15 cellular contexts compared by ENCODE assay signal in genomic region chr2:134392689-134393476, GRCh38.
DNase-seq lines count a peak whose midpoint lies in the region; ATAC-seq and TF ChIP-seq lines count a peak whose summit lies in the region.
"Had no signal": no experiment of that assay in that cellular context is flagged by ENCODE, and none has a peak within 500 bp of the region (broad histone marks: within the 10 kb centered on the region; RNA-seq: fewer than 3 reads in every experiment).

No MANE protein-coding gene starts in this region.

- H3K27ac Mint-ChIP-seq in stimulated activated memory B cell treated with anti-CD40 and anti-IgM and Interleukin-4, amounts not matched to agents 10 μg/mL and 1 μg/mL and 100 μg/mL, for 72 hours, result peak overlapping the region; percentile 59
- H3K27ac Mint-ChIP-seq in CD8-positive, alpha-beta T cell, result no peak overlapping the region
- H3K27ac Mint-ChIP-seq: activated CD4-positive, alpha-beta memory T cell treated with anti-CD3 and anti-CD28 coated beads, Interleukin-2, amount 10 ng/mL, durations not matched to agents 7 days and 5 days; T-helper 1 cell treated with Interleukin-12 subunit alpha and Interleukin-12 subunit beta and Interleukin-4 antibody, amounts not matched to agents 30 μg/mL and 1 μg/mL, for 36 hours had no signal

- DNase-seq in NCI-H1417 treated with DMSO at 0.1 percent for 48 hours (lab: John Stamatoyannopoulos, UW) (peak; percentile 29), NCI-H1417 (lab: John Stamatoyannopoulos, UW) (no peak), ascending aorta (ENCODE audit: low spot score in 2 of 2) (no peak), left ventricle myocardium superior (no peak), AG08395 (ENCODE audit: low spot score) (no peak), esophagus muscularis mucosa (ENCODE audit: extremely low spot score) (no peak)
- no peak for DNase-seq in CD8-positive, alpha-beta T cell
- DNase-seq: activated CD4-positive, alpha-beta memory T cell treated with anti-CD3 and anti-CD28 coated beads, Interleukin-2, amount 10 ng/mL, durations not matched to agents 7 days and 5 days; activated naive CD4-positive, alpha-beta T cell; colonic mucosa; NCI-H1930; spleen had no signal

- TF ChIP-seq POLR2A in esophagus muscularis mucosa (IDR thresholded peaks at IDR 0.05; ENCODE audit: low read depth), result no peak

- TF ChIP-seq CTCF in ascending aorta (IDR thresholded peaks at IDR 0.05) (no peak), esophagus muscularis mucosa (IDR thresholded peaks at IDR 0.05) (no peak)
- TF ChIP-seq CTCF in CD8-positive, alpha-beta T cell (IDR thresholded peaks at IDR 0.05), result no peak

- WGBS in esophagus muscularis mucosa, result 78% methylated on average over 6 of the region's 6 CpGs

- CTCF ChIA-PET in CD8-positive, alpha-beta T cell (lab: Charles Lee), result interaction anchor here (1.0 kb wide), 2 partner anchors 274 kb away, joined by 3 read pairs; no protein-coding TSS in a partner anchor

- H3K9me3 ChIP-seq in ascending aorta (no peaks in the 10 kb centered on the region), esophagus muscularis mucosa (no peaks in the 10 kb centered on the region)
- H3K9me3 ChIP-seq in CD8-positive, alpha-beta T cell (ENCODE audit: low read length), result no peaks in the 10 kb centered on the region
- H3K9me3 ChIP-seq: colonic mucosa, spleen had no signal

- H3K4me1 Mint-ChIP-seq in stimulated activated memory B cell treated with anti-CD40 and anti-IgM and Interleukin-4, amounts not matched to agents 10 μg/mL and 1 μg/mL and 100 μg/mL, for 72 hours, result peaks cover 21% of the 10 kb centered on the region
- H3K4me1 Mint-ChIP-seq in CD8-positive, alpha-beta T cell (ENCODE audit: low read depth), result peaks cover 13% of the 10 kb centered on the region

- POLR2A ChIA-PET in CD8-positive, alpha-beta T cell (lab: Charles Lee), result no interaction called here

- peak overlapping the region; percentile 50 to 73 for H3K27ac ChIP-seq in ascending aorta
- no peak overlapping the region for H3K27ac ChIP-seq in CD8-positive, alpha-beta T cell (ENCODE audit: low read depth, low read length)
- no peak overlapping the region for H3K27ac ChIP-seq in esophagus muscularis mucosa (replicated peaks in 1 of 4)
- H3K27ac ChIP-seq: spleen had no signal

- H3K27me3 Mint-ChIP-seq in stimulated activated memory B cell treated with anti-CD40 and anti-IgM and Interleukin-4, amounts not matched to agents 10 μg/mL and 1 μg/mL and 100 μg/mL, for 72 hours, result no peaks in the 10 kb centered on the region
- no peaks in the 10 kb centered on the region for H3K27me3 Mint-ChIP-seq in CD8-positive, alpha-beta T cell (ENCODE audit: low read depth)
- H3K27me3 Mint-ChIP-seq: activated CD4-positive, alpha-beta memory T cell treated with anti-CD3 and anti-CD28 coated beads, Interleukin-2, amount 10 ng/mL, durations not matched to agents 7 days and 5 days; natural killer cell treated with Interleukin-12 subunit alpha and Interleukin-12 subunit beta and Interleukin-15 and Interleukin-18, amount 100 ng/mL, for 72 hours had no signal

- peaks cover 21% of the 10 kb centered on the region for H3K36me3 Mint-ChIP-seq in stimulated activated memory B cell treated with anti-CD40 and anti-IgM and Interleukin-4, amounts not matched to agents 10 μg/mL and 1 μg/mL and 100 μg/mL, for 72 hours
- H3K36me3 Mint-ChIP-seq in CD8-positive, alpha-beta T cell, result peaks cover 26% of the 10 kb centered on the region
- H3K36me3 Mint-ChIP-seq: natural killer cell treated with Interleukin-12 subunit alpha and Interleukin-12 subunit beta and Interleukin-15 and Interleukin-18, amount 100 ng/mL, for 72 hours had no signal

- intact Hi-C loops in ascending aorta (cut with DNase I), result no loop called here
- intact Hi-C loops in left ventricle myocardium superior (cut with micrococcal nuclease), result no loop called here
- intact Hi-C loops in CD8-positive, alpha-beta T cell (cut with DNase I, micrococcal nuclease), result no loop called here
- intact Hi-C loops in esophagus muscularis mucosa (cut with DNase I), result no loop called here

- no peak overlapping the region for H3K4me3 Mint-ChIP-seq in stimulated activated memory B cell treated with anti-CD40 and anti-IgM and Interleukin-4, amounts not matched to agents 10 μg/mL and 1 μg/mL and 100 μg/mL, for 72 hours
- H3K4me3 Mint-ChIP-seq in CD8-positive, alpha-beta T cell, result no peak overlapping the region
- H3K4me3 Mint-ChIP-seq: activated CD4-positive, alpha-beta memory T cell treated with anti-CD3 and anti-CD28 coated beads, Interleukin-2, amount 10 ng/mL, durations not matched to agents 7 days and 5 days; natural killer cell treated with Interleukin-12 subunit alpha and Interleukin-12 subunit beta and Interleukin-15 and Interleukin-18, amount 100 ng/mL, for 72 hours; T-helper 1 cell treated with Interleukin-12 subunit alpha and Interleukin-12 subunit beta and Interleukin-4 antibody, amounts not matched to agents 30 μg/mL and 1 μg/mL, for 36 hours had no signal

- H3K9me3 Mint-ChIP-seq in stimulated activated memory B cell treated with anti-CD40 and anti-IgM and Interleukin-4, amounts not matched to agents 10 μg/mL and 1 μg/mL and 100 μg/mL, for 72 hours, result no peaks in the 10 kb centered on the region
- no peaks in the 10 kb centered on the region for H3K9me3 Mint-ChIP-seq in CD8-positive, alpha-beta T cell
- H3K9me3 Mint-ChIP-seq: activated CD4-positive, alpha-beta memory T cell treated with anti-CD3 and anti-CD28 coated beads, Interleukin-2, amount 10 ng/mL, durations not matched to agents 7 days and 5 days; natural killer cell treated with Interleukin-12 subunit alpha and Interleukin-12 subunit beta and Interleukin-15 and Interleukin-18, amount 100 ng/mL, for 72 hours; T-helper 1 cell treated with Interleukin-12 subunit alpha and Interleukin-12 subunit beta and Interleukin-4 antibody, amounts not matched to agents 30 μg/mL and 1 μg/mL, for 36 hours had no signal

- H3K36me3 ChIP-seq in ascending aorta (no peaks in the 10 kb centered on the region), esophagus muscularis mucosa (no peaks in the 10 kb centered on the region)
- no peaks in the 10 kb centered on the region for H3K36me3 ChIP-seq in CD8-positive, alpha-beta T cell (ENCODE audit: insufficient read depth, low read length)
- H3K36me3 ChIP-seq: colonic mucosa had no signal

- no peak for TF ChIP-seq EP300 in esophagus muscularis mucosa (IDR thresholded peaks at IDR 0.05)

- ATAC-seq in left ventricle myocardium superior, result peak; percentile 75
- no peak for ATAC-seq in stimulated activated memory B cell treated with anti-CD40 and anti-IgM and Interleukin-4, amounts not matched to agents 10 μg/mL and 1 μg/mL and 100 μg/mL, for 72 hours
- no peak for ATAC-seq in CD8-positive, alpha-beta T cell
- ATAC-seq: natural killer cell treated with Interleukin-12 subunit alpha and Interleukin-12 subunit beta and Interleukin-15 and Interleukin-18, amount 100 ng/mL, for 72 hours had no signal

- no peaks in the 10 kb centered on the region for H3K27me3 ChIP-seq in ascending aorta
- no peaks in the 10 kb centered on the region for H3K27me3 ChIP-seq in CD8-positive, alpha-beta T cell (ENCODE audit: insufficient read depth, low read length)
- H3K27me3 ChIP-seq in esophagus muscularis mucosa, result no peaks in the 10 kb centered on the region
- H3K27me3 ChIP-seq: colonic mucosa, spleen had no signal

- H3K4me1 ChIP-seq in ascending aorta (peaks cover 0 to 12% of the 10 kb centered on the region in 2 donors), esophagus muscularis mucosa (peaks cover 0 to 6% (median 3%) of the 10 kb centered on the region in 4 donors)
- peaks cover 8% of the 10 kb centered on the region for H3K4me1 ChIP-seq in CD8-positive, alpha-beta T cell (ENCODE audit: insufficient read depth, low read length)

- H3K4me3 ChIP-seq in ascending aorta, result no peak overlapping the region
- H3K4me3 ChIP-seq in CD8-positive, alpha-beta T cell (ENCODE audit: low read depth, low read length), result no peak overlapping the region
- no peak overlapping the region for H3K4me3 ChIP-seq in esophagus muscularis mucosa
- H3K4me3 ChIP-seq: colonic mucosa, spleen had no signal

Comparison
In these comparisons a context has a peak if more than half of its experiments do, and no peak if none do; other contexts are left out.
1. H3K27ac ChIP-seq: peak in ascending aorta (2 of 2); none in CD8-positive, alpha-beta T cell (single experiment) and esophagus muscularis mucosa (0 of 4).